In the genomic region with DNA sequence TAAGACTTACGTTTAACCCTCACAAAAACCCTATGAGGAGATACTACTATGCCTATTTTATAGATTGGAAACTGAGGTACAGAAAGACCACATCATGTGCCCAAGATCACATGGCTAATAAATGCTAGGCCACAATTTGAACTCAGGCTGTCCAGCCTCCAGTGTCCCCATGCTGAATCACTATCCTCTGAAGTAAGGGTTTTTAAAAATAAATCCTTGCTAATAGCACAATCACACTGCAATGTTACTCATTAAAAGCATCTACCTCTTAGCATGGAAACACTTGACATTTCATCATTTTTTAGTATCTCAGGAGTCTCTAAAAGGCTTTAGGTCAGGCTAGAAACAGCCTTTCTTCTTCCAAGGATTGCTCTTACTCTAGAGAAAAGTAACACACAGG, we compare ENCODE assay signal across 1 cellular context.
TF ChIP-seq lines count a peak whose summit lies in the region.

No MANE protein-coding gene starts in this region.

TF ChIP-seq in IMR-90, 13 proteins besides CTCF, POLR2A, EP300 and RAD21:
- no peak for TF ChIP-seq ELK1 (IDR thresholded peaks at IDR 0.05; ENCODE audit: borderline replicate concordance, low read depth, low read length)
- no peak for TF ChIP-seq FOS (IDR thresholded peaks at IDR 0.05; ENCODE audit: low read depth, low read length)
- peak; percentile 42 for TF ChIP-seq USF2 (IDR thresholded peaks at IDR 0.05; ENCODE audit: low read depth, low read length)
